In genomic region chr3:15553749-15554148, GRCh38 we compare ENCODE assay signal across 17 cellular contexts. TPM values are rescaled to one million over a fixed set of nuclear protein-coding genes. Genes with fewer than 3 reads are reported as not detected.
A peak's percentile ranks its signal among the peaks of the same experiment; 100 is the strongest.
DNase-seq lines count a peak whose midpoint lies in the region; ATAC-seq and TF ChIP-seq lines count a peak whose summit lies in the region.
"Had no signal": no experiment of that assay in that cellular context is flagged by ENCODE, and none has a peak within 500 bp of the region (broad histone marks: within the 10 kb centered on the region; RNA-seq: fewer than 3 reads in every experiment).

No MANE protein-coding gene starts in this region.

- H3K36me3 ChIP-seq in parathyroid adenoma (ENCODE audit: control insufficient read depth, insufficient read depth, low read length) (no peaks in the 10 kb centered on the region), skeletal muscle tissue (ENCODE audit: control insufficient read depth in 3 of 3, insufficient read depth in 3 of 3, low read length in 3 of 3) (peaks cover 0 to 3% (median 0%) of the 10 kb centered on the region in 3 donors)
- H3K36me3 ChIP-seq: HAP-1 had no signal

- H3K27me3 Mint-ChIP-seq in T-helper 2 cell treated with Interferon-gamma antibody and Interleukin-4, amounts not matched to agents 5 μg/mL and 100 μg/mL, for 36 hours (ENCODE audit: low read depth): no peaks in the 10 kb centered on the region

- no peak for TF ChIP-seq CTCF in parathyroid adenoma (IDR thresholded peaks at IDR 0.05)

- H3K9me3 ChIP-seq in parathyroid adenoma (ENCODE audit: control insufficient read depth, low read length) (no peaks in the 10 kb centered on the region), skeletal muscle tissue (ENCODE audit: control insufficient read depth in 3 of 3, low read length in 3 of 3) (no peaks in the 10 kb centered on the region)
- H3K9me3 ChIP-seq: HAP-1 had no signal

- H3K27ac Mint-ChIP-seq in T-helper 2 cell treated with Interferon-gamma antibody and Interleukin-4, amounts not matched to agents 5 μg/mL and 100 μg/mL, for 36 hours: peak overlapping the region; percentile 13
- H3K27ac Mint-ChIP-seq: CD8-positive, alpha-beta T cell had no signal

- no peaks in the 10 kb centered on the region for H3K9me3 Mint-ChIP-seq in T-helper 2 cell treated with Interferon-gamma antibody and Interleukin-4, amounts not matched to agents 5 μg/mL and 100 μg/mL, for 36 hours
- H3K9me3 Mint-ChIP-seq: CD8-positive, alpha-beta T cell had no signal

- H2AFZ ChIP-seq in parathyroid adenoma: peak overlapping the region; percentile 31

- no peaks in the 10 kb centered on the region for H3K79me2 ChIP-seq in parathyroid adenoma

- H3K4me3 ChIP-seq in parathyroid adenoma (ENCODE audit: low read depth, low read length): no peak overlapping the region
- H3K4me3 ChIP-seq in skeletal muscle tissue (ENCODE audit: low read length in 3 of 3): no peak overlapping the region
- H3K4me3 ChIP-seq: HAP-1 had no signal

- H3K9ac ChIP-seq in parathyroid adenoma: no peak overlapping the region
- H3K9ac ChIP-seq in skeletal muscle tissue (ENCODE audit: low read depth in 1 of 3, low read length in 3 of 3): no peak overlapping the region

- peaks cover 13% of the 10 kb centered on the region for H3K36me3 Mint-ChIP-seq in T-helper 2 cell treated with Interferon-gamma antibody and Interleukin-4, amounts not matched to agents 5 μg/mL and 100 μg/mL, for 36 hours (ENCODE audit: low read depth)

- peaks cover 15% of the 10 kb centered on the region for H3K4me1 ChIP-seq in parathyroid adenoma
- H3K4me1 ChIP-seq in skeletal muscle tissue (ENCODE audit: control insufficient read depth in 3 of 3, insufficient read depth in 3 of 3, low read length in 3 of 3): peaks cover 0 to 3% (median 2%) of the 10 kb centered on the region in 3 donors
- H3K4me1 ChIP-seq: HAP-1 had no signal

- DNase-seq in T-helper 2 cell treated with Interferon-gamma antibody and Interleukin-4, amounts not matched to agents 5 μg/mL and 100 μg/mL, for 36 hours (ENCODE audit: low spot score): no peak
- DNase-seq in T-helper 2 cell: no peak
- DNase-seq in left lobe of liver (ENCODE audit: low spot score): no peak
- no peak for DNase-seq in activated CD8-positive, alpha-beta memory T cell treated with anti-CD3 and anti-CD28 coated beads, Interleukin-2, amount 50 U/mL, for 4 hours
- no peak for DNase-seq in SKM-1 (lab: John Stamatoyannopoulos, UW; ENCODE audit: unreplicated experiment)
- DNase-seq in globus pallidus (ENCODE audit: low spot score): no peak
- DNase-seq: CD8-positive, alpha-beta T cell; COR-L47; DMS153; DND-41; GDM1 had no signal

- no peak overlapping the region for H3K4me3 Mint-ChIP-seq in T-helper 2 cell treated with Interferon-gamma antibody and Interleukin-4, amounts not matched to agents 5 μg/mL and 100 μg/mL, for 36 hours
- H3K4me3 Mint-ChIP-seq: CD14-positive monocyte; CD8-positive, alpha-beta T cell had no signal

- H3K4me1 Mint-ChIP-seq in T-helper 2 cell treated with Interferon-gamma antibody and Interleukin-4, amounts not matched to agents 5 μg/mL and 100 μg/mL, for 36 hours (ENCODE audit: low read depth): peaks cover 31% of the 10 kb centered on the region

- no peaks in the 10 kb centered on the region for H3K27me3 ChIP-seq in parathyroid adenoma (ENCODE audit: control insufficient read depth, insufficient read depth, low read length)
- H3K27me3 ChIP-seq in skeletal muscle tissue (ENCODE audit: control insufficient read depth in 3 of 3, insufficient read depth in 3 of 3, low read length in 3 of 3): no peaks in the 10 kb centered on the region

- H3K4me2 ChIP-seq in parathyroid adenoma (ENCODE audit: low read length): peak overlapping the region; percentile 50

- H3K27ac ChIP-seq in parathyroid adenoma (peak overlapping the region; percentile 59), skeletal muscle tissue (ENCODE audit: low read depth, low read length) (peak overlapping the region; percentile 11)
- H3K27ac ChIP-seq: 22Rv1, HL-60 had no signal

- peak; percentile 70 for ATAC-seq in left lobe of liver
- ATAC-seq: CD8-positive, alpha-beta T cell had no signal

RNA-seq across cellular contexts. Expression of gene COLQ, which starts 32.2 kb away (rescaled TPM):
- total RNA-seq in left lobe of liver (1.3 TPM), skeletal muscle tissue (14.1 TPM)

RNA-seq across cellular contexts. Expression of gene HACL1, which starts 47.6 kb away (rescaled TPM):
- 45.2 TPM for total RNA-seq in left lobe of liver
- total RNA-seq in skeletal muscle tissue: 16.7 TPM

RNA-seq across cellular contexts. Expression of gene BTD, which starts 47.8 kb away (rescaled TPM):
- total RNA-seq in left lobe of liver (57.4 TPM), skeletal muscle tissue (23.0 TPM)
